In the genomic region with DNA sequence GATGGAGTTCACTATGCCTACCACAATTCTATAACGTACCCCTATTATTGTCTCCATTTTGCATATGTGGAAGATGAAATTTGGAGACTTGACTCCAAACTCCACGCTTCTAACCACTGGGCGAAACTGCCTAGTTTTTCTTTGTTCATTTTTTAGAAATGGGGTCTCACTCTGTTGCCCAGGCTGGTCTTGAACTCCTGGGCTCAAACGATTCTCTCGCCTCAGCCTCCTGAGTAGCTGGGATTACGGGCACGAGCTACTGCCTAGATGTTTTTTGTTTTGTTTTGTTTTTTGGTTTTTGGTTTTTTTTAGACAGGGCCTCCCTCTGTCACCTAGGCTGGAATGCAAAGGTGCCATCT, we compare ENCODE assay signal across 8 cellular contexts. TPM values are rescaled to one million over a fixed set of nuclear protein-coding genes. Genes with fewer than 3 reads are reported as not detected.
A peak's percentile ranks its signal among the peaks of the same experiment; 100 is the strongest.
DNase-seq lines count a peak whose midpoint lies in the region; ATAC-seq and TF ChIP-seq lines count a peak whose summit lies in the region.

No MANE protein-coding gene starts in this region.

- H3K4me3 ChIP-seq in Panc1 (ENCODE audit: low read depth in 2 of 2, low read length in 2 of 2) (peak overlapping the region; percentile 96 to 99), fibroblast of mammary gland (ENCODE audit: control insufficient read depth, low read depth, low read length) (peak overlapping the region; percentile 100)

- no peaks in the 10 kb centered on the region for H3K27me3 ChIP-seq in Panc1 (ENCODE audit: control insufficient read depth, insufficient read depth, low read length)

- no peak for DNase-seq in Panc1 (ENCODE audit: low read depth, low spot score)
- no peak for DNase-seq in fibroblast of mammary gland (ENCODE audit: low read depth)
- DNase-seq in stimulated activated effector memory CD8-positive, alpha-beta T cell treated with anti-CD3 and anti-CD28 coated beads, Interleukin-12 subunit alpha, Interleukin-12 subunit beta, amount 100 ng/mL, for 72 hours (ENCODE audit: low spot score in 2 of 2): no peak
- DNase-seq in epidermal melanocyte (ENCODE audit: insufficient read length, low spot score): no peak
- DNase-seq in NCI-H748 treated with DMSO at 0.1 percent for 48 hours (lab: John Stamatoyannopoulos, UW): no peak
- no peak for DNase-seq in kidney tubule cell (ENCODE audit: low spot score)
- no peak for DNase-seq in NCI-H524 (lab: John Stamatoyannopoulos, UW)

- peak overlapping the region; percentile 94 for H3K4me3 Mint-ChIP-seq in stimulated activated effector memory CD8-positive, alpha-beta T cell treated with anti-CD3 and anti-CD28 coated beads, Interleukin-12 subunit alpha, Interleukin-12 subunit beta, amount 100 ng/mL, for 72 hours

- peak overlapping the region; percentile 93 for H3K27ac ChIP-seq in Panc1 (ENCODE audit: low read length)

- CTCF ChIA-PET in Panc1 (lab: Charles Lee): interaction anchor here (1.8 kb wide), 1 partner anchor 32 kb away, joined by 6 read pairs; no protein-coding TSS in a partner anchor

- no peaks in the 10 kb centered on the region for H3K9me3 ChIP-seq in Panc1 (ENCODE audit: control insufficient read depth, insufficient read depth, low read depth, low read length)

- BruUV-seq in Panc1 (replicated peaks; lab: Mats Ljungman, UMichigan): no TSS peak

- TF ChIP-seq CTCF in Panc1 (IDR thresholded peaks at IDR 0.05) (peak; percentile 68), fibroblast of mammary gland (conservative IDR thresholded peaks at IDR 0.05; ENCODE audit: control insufficient read depth, insufficient read depth, low read depth, low read length) (no peak)

- H3K27ac Mint-ChIP-seq in stimulated activated effector memory CD8-positive, alpha-beta T cell treated with anti-CD3 and anti-CD28 coated beads, Interleukin-12 subunit alpha, Interleukin-12 subunit beta, amount 100 ng/mL, for 72 hours: peak overlapping the region; percentile 100

- in situ Hi-C loops in Panc1 (cut with HindIII; ENCODE audit: low pct_unique_long_range_greater_than_20kb, low sequenced_read_pairs): no loop called here

- peaks cover 49% of the 10 kb centered on the region for H3K36me3 Mint-ChIP-seq in stimulated activated effector memory CD8-positive, alpha-beta T cell treated with anti-CD3 and anti-CD28 coated beads, Interleukin-12 subunit alpha, Interleukin-12 subunit beta, amount 100 ng/mL, for 72 hours

- peaks cover 46% of the 10 kb centered on the region for H3K4me1 Mint-ChIP-seq in stimulated activated effector memory CD8-positive, alpha-beta T cell treated with anti-CD3 and anti-CD28 coated beads, Interleukin-12 subunit alpha, Interleukin-12 subunit beta, amount 100 ng/mL, for 72 hours

- H3K9me3 Mint-ChIP-seq in stimulated activated effector memory CD8-positive, alpha-beta T cell treated with anti-CD3 and anti-CD28 coated beads, Interleukin-12 subunit alpha, Interleukin-12 subunit beta, amount 100 ng/mL, for 72 hours: no peaks in the 10 kb centered on the region

- POLR2A ChIA-PET in Panc1 (lab: Charles Lee): no interaction called here

- ATAC-seq in GM19467 (IDR thresholded peaks at IDR 0.05; ENCODE audit: unreplicated experiment): peak; percentile 5
- no peak; the same call in 1 of the 2 replicates for ATAC-seq in Panc1
- no peak for ATAC-seq in stimulated activated effector memory CD8-positive, alpha-beta T cell treated with anti-CD3 and anti-CD28 coated beads, Interleukin-12 subunit alpha, Interleukin-12 subunit beta, amount 100 ng/mL, for 72 hours

- H3K36me3 ChIP-seq in Panc1 (ENCODE audit: control insufficient read depth, insufficient read depth, low read length): peaks cover 29% of the 10 kb centered on the region

- intact Hi-C loops in Panc1 (cut with micrococcal nuclease; ENCODE audit: unreplicated experiment): no loop called here

- H3K4me1 ChIP-seq in Panc1 (ENCODE audit: control insufficient read depth, insufficient read depth, low read length): peaks cover 19% of the 10 kb centered on the region

RNA-seq across cellular contexts. Expression of gene RPL32, which starts 0.6 kb away (rescaled TPM):
- total RNA-seq in Panc1 (2021; ENCODE audit: unreplicated experiment): 794 TPM
- polyA plus RNA-seq in Panc1 (2012; ENCODE audit: insufficient read length): 1,133 TPM

RNA-seq across cellular contexts. Expression of gene CAND2, which starts 45.5 kb away (rescaled TPM):
- 0.13 TPM for total RNA-seq in Panc1 (2021; ENCODE audit: unreplicated experiment)
- 0.30 TPM for polyA plus RNA-seq in Panc1 (2012; ENCODE audit: insufficient read length)
